In genomic region chr16:57244463-57244766, GRCh38 we compare ENCODE assay signal across 8 cellular contexts. TPM values are rescaled to one million over a fixed set of nuclear protein-coding genes. Genes with fewer than 3 reads are reported as not detected.
DNase-seq lines count a peak whose midpoint lies in the region; ATAC-seq, FAIRE-seq and TF ChIP-seq lines count a peak whose summit lies in the region.

No MANE protein-coding gene starts in this region.

- ATAC-seq in GM19351 (IDR thresholded peaks at IDR 0.05; ENCODE audit: unreplicated experiment) = peak; percentile 30
- ATAC-seq in HG03354 (IDR thresholded peaks at IDR 0.05; ENCODE audit: poor library complexity, severe bottlenecking, unreplicated experiment) = peak; percentile 36

- FAIRE-seq in bronchial epithelial cell (lab: Jason Lieb, UNC) = no peak

- intact Hi-C loops in head of caudate nucleus (cut with DNase I) = loop anchor here (5.0 kb wide), 1 partner anchor 57 kb away; the partner anchor contains the start of genes PSME3IP1 and RSPRY1

- peak overlapping the region; percentile 78 for H3K4me3 ChIP-seq in bronchial epithelial cell (ENCODE audit: low read depth, low read length)
- peak overlapping the region; percentile 68 to 82 for H3K4me3 ChIP-seq in muscle layer of duodenum (ENCODE audit: low read depth in 1 of 2, low read length in 2 of 2)

- peak overlapping the region; percentile 85 for H3K27ac ChIP-seq in muscle layer of duodenum (ENCODE audit: low read length)

- H3K9me3 ChIP-seq in muscle layer of duodenum (ENCODE audit: control insufficient read depth in 1 of 2, low read length in 2 of 2) = no peaks in the 10 kb centered on the region

- peaks cover 5 to 11% of the 10 kb centered on the region in 2 donors for H3K4me1 ChIP-seq in muscle layer of duodenum (ENCODE audit: control insufficient read depth in 1 of 2, insufficient read depth in 2 of 2, low read length in 2 of 2)

- DNase-seq in bronchial epithelial cell (ENCODE audit: low read depth) (no peak), NCI-H128 (lab: John Stamatoyannopoulos, UW; ENCODE audit: unreplicated experiment) (no peak), activated gamma-delta T cell (lab: John Stamatoyannopoulos, UW) (no peak), cortex of kidney (lab: John Stamatoyannopoulos, UW) (no peak), head of caudate nucleus (no peak)

- no peak for TF ChIP-seq CTCF in bronchial epithelial cell (IDR thresholded peaks at IDR 0.05; ENCODE audit: insufficient read depth, low read length, severe bottlenecking)

- H3K27me3 ChIP-seq in bronchial epithelial cell (ENCODE audit: control insufficient read depth, insufficient read depth, low read length) (no peaks in the 10 kb centered on the region), muscle layer of duodenum (ENCODE audit: low read depth, low read length) (no peaks in the 10 kb centered on the region)

- H3K36me3 ChIP-seq in bronchial epithelial cell (ENCODE audit: control insufficient read depth, insufficient read depth, low read length) (peaks cover 3% of the 10 kb centered on the region), muscle layer of duodenum (ENCODE audit: control insufficient read depth in 1 of 2, insufficient read depth in 2 of 2, low read length in 2 of 2) (peaks cover 15 to 25% of the 10 kb centered on the region in 2 donors)

RNA-seq across cellular contexts. Expression of gene ARL2BP, which starts 0.6 kb away (rescaled TPM):
- total RNA-seq in bronchial epithelial cell = 63.8 and 71.3 TPM in 2 replicates

RNA-seq across cellular contexts. Expression of gene PLLP, which starts 40.1 kb away (rescaled TPM):
- total RNA-seq in bronchial epithelial cell = 3.3 and 13.7 TPM in 2 replicates

RNA-seq across cellular contexts. Expression of gene RSPRY1, which starts 58.3 kb away (rescaled TPM):
- 38.3 and 38.7 TPM in 2 replicates for total RNA-seq in bronchial epithelial cell

RNA-seq across cellular contexts. Expression of gene PSME3IP1, which starts 58.6 kb away (rescaled TPM):
- 62.9 and 70.3 TPM in 2 replicates for total RNA-seq in bronchial epithelial cell
